In the genomic region with DNA sequence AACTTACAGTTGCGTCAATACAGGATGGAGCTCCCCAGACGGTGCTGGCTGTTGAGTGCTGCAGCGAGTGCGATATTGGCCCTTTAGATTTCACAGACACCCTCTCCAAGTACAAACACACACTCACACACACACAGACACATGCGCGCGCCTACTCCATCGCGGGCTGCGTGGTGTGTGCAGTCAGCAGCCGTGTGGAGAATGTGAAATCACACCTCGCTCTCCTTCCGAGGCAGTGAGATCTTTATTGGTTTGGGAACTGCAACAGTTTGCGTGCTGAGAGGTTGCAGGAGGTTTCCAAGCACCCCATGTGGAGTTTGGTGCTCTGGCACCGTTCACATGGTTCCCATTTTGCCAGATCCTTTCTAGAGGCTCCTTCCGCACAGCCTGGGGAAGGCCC, we compare ENCODE assay signal across 16 cellular contexts.
A peak's percentile ranks its signal among the peaks of the same experiment; 100 is the strongest.
DNase-seq lines count a peak whose midpoint lies in the region; ATAC-seq and TF ChIP-seq lines count a peak whose summit lies in the region.
"Had no signal": no experiment of that assay in that cellular context is flagged by ENCODE, and none has a peak within 500 bp of the region (broad histone marks: within the 10 kb centered on the region; RNA-seq: fewer than 3 reads in every experiment).

No MANE protein-coding gene starts in this region.

- peak overlapping the region; percentile 3 for H4K91ac ChIP-seq in neuronal stem cell (ENCODE audit: low read depth, low read length, poor library complexity)

- H4K8ac ChIP-seq in neuronal stem cell (ENCODE audit: low read depth, low read length): no peak overlapping the region

- H3K79me1 ChIP-seq in neuronal stem cell (ENCODE audit: low read depth, low read length): no peaks in the 10 kb centered on the region

- peak overlapping the region; percentile 31 for H3K9ac ChIP-seq in neuronal stem cell (ENCODE audit: low read depth, low read length, poor library complexity)
- H3K9ac ChIP-seq: BLaER1 treated with 17β-estradiol and CSF1 and Interleukin-3, amounts not matched to agents 10 nM and 100 nM had no signal

- no peak for TF ChIP-seq POLR2A in thyroid gland (IDR thresholded peaks at IDR 0.05)

- H3K9me3 ChIP-seq in right atrium auricular region (no peaks in the 10 kb centered on the region), left lung (no peaks in the 10 kb centered on the region), neuronal stem cell (replicated peaks in 1 of 2; ENCODE audit: control insufficient read depth in 2 of 2, insufficient read depth in 1 of 2, low read depth in 1 of 2, low read length in 2 of 2) (peaks cover 0 to 10% of the 10 kb centered on the region in 2 donors), thyroid gland (no peaks in the 10 kb centered on the region)

- H3K18ac ChIP-seq in neuronal stem cell (ENCODE audit: low read length): peak overlapping the region; percentile 88

- TF ChIP-seq CTCF in right atrium auricular region (IDR thresholded peaks at IDR 0.05): no peak
- TF ChIP-seq CTCF in left lung (IDR thresholded peaks at IDR 0.05): no peak
- TF ChIP-seq CTCF in thyroid gland (IDR thresholded peaks at IDR 0.05): no peak

- no peaks in the 10 kb centered on the region for H3K36me3 ChIP-seq in right atrium auricular region
- no peaks in the 10 kb centered on the region for H3K36me3 ChIP-seq in left lung
- H3K36me3 ChIP-seq in neuronal stem cell (replicated peaks in 1 of 2; ENCODE audit: control insufficient read depth in 2 of 2, insufficient read depth in 2 of 2, low read length in 2 of 2): no peaks in the 10 kb centered on the region
- H3K36me3 ChIP-seq in thyroid gland: no peaks in the 10 kb centered on the region
- H3K36me3 ChIP-seq: BLaER1 treated with 17β-estradiol and CSF1 and Interleukin-3, amounts not matched to agents 10 nM and 100 nM had no signal

- peak overlapping the region; percentile 89 for H2BK12ac ChIP-seq in neuronal stem cell (ENCODE audit: low read length)

- no peak overlapping the region for H3K4me2 ChIP-seq in neuronal stem cell (ENCODE audit: insufficient read depth, low read length, poor library complexity, severe bottlenecking)
- H3K4me2 ChIP-seq: BLaER1 treated with 17β-estradiol and CSF1 and Interleukin-3, amounts not matched to agents 10 nM and 100 nM had no signal

- no peak overlapping the region for H2BK5ac ChIP-seq in neuronal stem cell (ENCODE audit: low read length)

- H2BK120ac ChIP-seq in neuronal stem cell (ENCODE audit: low read depth, low read length): no peak overlapping the region

- no peak overlapping the region for H3K27ac ChIP-seq in right atrium auricular region
- H3K27ac ChIP-seq in left lung: no peak overlapping the region
- H3K27ac ChIP-seq in neuronal stem cell (replicated peaks; ENCODE audit: low read length): no peak overlapping the region
- no peak overlapping the region for H3K27ac ChIP-seq in thyroid gland
- H3K27ac ChIP-seq: BLaER1 treated with 17β-estradiol and CSF1 and Interleukin-3, amounts not matched to agents 10 nM and 100 nM; HL-60 had no signal

- H3K14ac ChIP-seq in neuronal stem cell (ENCODE audit: low read length): peak overlapping the region; percentile 60

- WGBS in neuronal stem cell (ENCODE audit: extremely low coverage in 2 of 2, insufficient read length in 2 of 2, insufficient replicate concordance in 1 of 2), 2 donors: no CpG with 5 or more reads among the region's 16 CpGs
- 88 to 89% methylated on average over 16 of the region's 16 CpGs for WGBS in thyroid gland, 2 donors

- no peaks in the 10 kb centered on the region for H3K27me3 ChIP-seq in right atrium auricular region
- H3K27me3 ChIP-seq in left lung: peaks cover 0 to 6% of the 10 kb centered on the region in 2 donors
- H3K27me3 ChIP-seq in neuronal stem cell (ENCODE audit: control insufficient read depth in 3 of 3, insufficient read depth in 3 of 3, low read depth in 1 of 3, low read length in 3 of 3): no peaks in the 10 kb centered on the region
- H3K27me3 ChIP-seq in thyroid gland: no peaks in the 10 kb centered on the region
- H3K27me3 ChIP-seq: BLaER1 treated with 17β-estradiol and CSF1 and Interleukin-3, amounts not matched to agents 10 nM and 100 nM had no signal

- peak; percentile 11 for DNase-seq in right atrium auricular region (ENCODE audit: low spot score)
- no peak for DNase-seq in left cardiac atrium
- no peak for DNase-seq in left lung
- DNase-seq in neuronal stem cell (ENCODE audit: low spot score): no peak
- no peak for DNase-seq in GM19240 (ENCODE audit: insufficient read length, low spot score)
- DNase-seq in thyroid gland: no peak
- DNase-seq: 8988T, Calu3, DMS79 treated with DMSO at 0.1 percent for 48 hours, GF-D8, HCEC 1CT had no signal

- no peak overlapping the region for H2AFZ ChIP-seq in neuronal stem cell (ENCODE audit: low read length)

- no peak overlapping the region for H3K23ac ChIP-seq in neuronal stem cell (ENCODE audit: low read depth, low read length, poor library complexity)

- no peak overlapping the region for H3K4ac ChIP-seq in neuronal stem cell (ENCODE audit: low read length)

- ATAC-seq in left cardiac atrium (no peak), left lung (peak; percentile 34), GM21619 (IDR thresholded peaks at IDR 0.05; ENCODE audit: unreplicated experiment) (no peak), HG03280 (IDR thresholded peaks at IDR 0.05; ENCODE audit: unreplicated experiment) (no peak)
- ATAC-seq: CD8-positive, alpha-beta T cell had no signal

- H2AK5ac ChIP-seq in neuronal stem cell (ENCODE audit: low read depth, low read length): no peak overlapping the region

- intact Hi-C loops in left cardiac atrium (cut with DNase I): no loop called here
- intact Hi-C loops in left lung (cut with DNase I): no loop called here
- intact Hi-C loops in thyroid gland (cut with DNase I): no loop called here

- H3K4me1 ChIP-seq in right atrium auricular region (no peaks in the 10 kb centered on the region), left lung (no peaks in the 10 kb centered on the region), neuronal stem cell (ENCODE audit: control insufficient read depth in 2 of 2, insufficient read depth in 1 of 2, low read depth in 1 of 2, low read length in 2 of 2) (peaks cover 23 to 29% of the 10 kb centered on the region in 2 donors), thyroid gland (no peaks in the 10 kb centered on the region)

- H3K4me3 ChIP-seq in right atrium auricular region (no peak overlapping the region), left lung (no peak overlapping the region), neuronal stem cell (ENCODE audit: low read length in 2 of 2) (no peak overlapping the region), thyroid gland (replicated peaks in 1 of 3) (no peak overlapping the region)
- H3K4me3 ChIP-seq: BLaER1 treated with 17β-estradiol and CSF1 and Interleukin-3, amounts not matched to agents 10 nM and 100 nM had no signal

- peak overlapping the region; percentile 75 for H2BK15ac ChIP-seq in neuronal stem cell (ENCODE audit: low read length)
